32 cellular contexts compared by ENCODE assay signal in the genomic region with DNA sequence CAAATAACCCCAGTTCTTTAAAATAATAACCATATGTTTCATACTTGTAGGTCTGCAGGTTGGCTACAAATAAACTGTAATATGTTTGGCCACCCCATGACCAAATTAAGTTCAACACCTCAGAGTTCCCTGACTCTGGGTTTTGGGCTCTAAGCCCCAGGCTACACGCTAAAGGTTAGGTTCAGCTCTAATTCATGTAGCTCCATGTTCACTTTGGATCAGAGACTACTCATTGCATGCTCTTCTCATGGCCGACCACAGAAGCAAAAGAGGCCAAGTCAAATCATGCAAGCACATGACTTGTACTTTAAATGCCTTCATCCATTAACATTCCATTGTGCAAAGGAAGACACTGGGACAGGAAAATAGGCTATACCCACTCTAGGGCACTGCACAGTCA.
"Had no signal": no experiment of that assay in that cellular context is flagged by ENCODE, and none has a peak within 500 bp of the region (broad histone marks: within the 10 kb centered on the region; RNA-seq: fewer than 3 reads in every experiment).

No MANE protein-coding gene starts in this region.

- H3K4me1 Mint-ChIP-seq: activated CD4-positive, alpha-beta T cell treated with anti-CD3 and anti-CD28 coated beads, Interleukin-2, amount 10 ng/mL, durations not matched to agents 7 days and 5 days; central memory CD8-positive, alpha-beta T cell; endodermal cell; T-helper 17 cell had no signal

- H3K27ac Mint-ChIP-seq: activated CD4-positive, alpha-beta T cell treated with anti-CD3 and anti-CD28 coated beads, Interleukin-2, amount 10 ng/mL, durations not matched to agents 7 days and 5 days; activated CD8-positive, alpha-beta T cell treated with anti-CD3 and anti-CD28 coated beads for 36 hours; activated naive CD8-positive, alpha-beta T cell; activated T-cell treated with anti-CD3 and anti-CD28 coated beads, Interleukin-2, amount 50 U/mL, for 72 hours; dendritic cell treated with granulocyte-macrophage colony-stimulating factor and Interleukin-4, amounts not matched to agents 40 ng/mL and 50 ng/mL, for 4 days; endodermal cell; T-helper 17 cell; T-helper 2 cell treated with Interferon-gamma antibody and Interleukin-4, amounts not matched to agents 5 μg/mL and 100 μg/mL, for 36 hours had no signal

- DNase-seq: activated CD4-positive, alpha-beta T cell treated with anti-CD3 and anti-CD28 coated beads for 4 hours; activated CD4-positive, alpha-beta T cell treated with anti-CD3 and anti-CD28 coated beads, Interleukin-2, amount 10 ng/mL, durations not matched to agents 7 days and 5 days; activated CD4-positive, alpha-beta T cell treated with anti-CD3 and anti-CD28 coated beads, Interleukin-2, amount 50 U/mL, for 4 hours; activated CD4-positive, CD25-positive, alpha-beta regulatory T cell; activated CD4-positive, CD25-positive, alpha-beta regulatory T cell treated with anti-CD3 and anti-CD28 coated beads, Interleukin-2, amount 50 U/mL, for 72 hours; activated CD8-positive, alpha-beta memory T cell treated with anti-CD3 and anti-CD28 coated beads for 24 hours; activated CD8-positive, alpha-beta T cell treated with anti-CD3 and anti-CD28 coated beads for 36 hours; activated effector memory CD4-positive, alpha-beta T cell treated with Interleukin-2 at 50 U/mL for 16 hours; activated gamma-delta T cell treated with Interleukin-2 at 50 U/mL for 16 hours; activated naive CD4-positive, alpha-beta T cell treated with anti-CD3 and anti-CD28 coated beads, Interleukin-2, amount 50 U/mL, for 16 hours; activated naive CD4-positive, alpha-beta T cell treated with Interleukin-2 at 50 U/mL for 16 hours; activated T-cell treated with anti-CD3 and anti-CD28 coated beads, Interleukin-2, amount 50 U/mL, for 72 hours; amniotic stem cell; anterior cingulate cortex; brain microvascular endothelial cell; dorsolateral prefrontal cortex; effector memory CD4-positive, alpha-beta T cell; endodermal cell; gastrocnemius medialis; glutamatergic neuron; heart left ventricle; T-helper 1 cell; T-helper 17 cell; T1000 had no signal

- H3K9me3 Mint-ChIP-seq: endodermal cell had no signal

- H3K4me3 Mint-ChIP-seq: activated CD4-positive, alpha-beta T cell treated with anti-CD3 and anti-CD28 coated beads, Interleukin-2, amount 10 ng/mL, durations not matched to agents 7 days and 5 days; activated CD8-positive, alpha-beta T cell treated with anti-CD3 and anti-CD28 coated beads for 36 hours; activated naive CD8-positive, alpha-beta T cell; activated T-cell treated with anti-CD3 and anti-CD28 coated beads, Interleukin-2, amount 50 U/mL, for 72 hours; central memory CD8-positive, alpha-beta T cell; dendritic cell treated with granulocyte-macrophage colony-stimulating factor and Interleukin-4, amounts not matched to agents 40 ng/mL and 50 ng/mL, for 4 days; endodermal cell; T-helper 17 cell; T-helper 2 cell treated with Interferon-gamma antibody and Interleukin-4, amounts not matched to agents 5 μg/mL and 100 μg/mL, for 36 hours had no signal

- ATAC-seq: activated CD8-positive, alpha-beta T cell treated with anti-CD3 and anti-CD28 coated beads for 36 hours; activated T-cell treated with anti-CD3 and anti-CD28 coated beads, Interleukin-2, amount 50 U/mL, for 72 hours; esophagus mucosa; foreskin keratinocyte; gastrocnemius medialis; heart left ventricle; T-helper 17 cell had no signal

- FAIRE-seq: astrocyte, bronchial epithelial cell had no signal

- H3K27me3 Mint-ChIP-seq: activated CD4-positive, alpha-beta T cell treated with anti-CD3 and anti-CD28 coated beads, Interleukin-2, amount 10 ng/mL, durations not matched to agents 7 days and 5 days; activated CD8-positive, alpha-beta T cell treated with anti-CD3 and anti-CD28 coated beads for 36 hours; activated naive CD8-positive, alpha-beta T cell; central memory CD8-positive, alpha-beta T cell; T-helper 17 cell had no signal
